Comparison of ENCODE assay signal across 10 cellular contexts in genomic region chr1:169604781-169605560, GRCh38. TPM values are rescaled to one million over a fixed set of nuclear protein-coding genes. Genes with fewer than 3 reads are reported as not detected.
DNase-seq lines count a peak whose midpoint lies in the region; ATAC-seq and TF ChIP-seq lines count a peak whose summit lies in the region.
"Had no signal": no experiment of that assay in that cellular context is flagged by ENCODE, and none has a peak within 500 bp of the region (broad histone marks: within the 10 kb centered on the region; RNA-seq: fewer than 3 reads in every experiment).

No MANE protein-coding gene starts in this region.

- peak overlapping the region in 2 of 4 donors; percentile 27 to 45 for H3K27ac ChIP-seq in upper lobe of left lung

- DNase-seq in stimulated activated CD4-positive, alpha-beta T cell treated with anti-CD3 and anti-CD28 coated beads, Interleukin-15, amount 100 ng/mL, for 24 hours: peak; percentile 52
- no peak for DNase-seq in stimulated activated CD4-positive, alpha-beta T cell treated with anti-CD3 and anti-CD28 coated beads, Interleukin-12 subunit alpha, Interleukin-12 subunit beta, amount 100 ng/mL, for 4 hours
- peak; percentile 5 for DNase-seq in T-helper 9 cell
- DNase-seq in effector CD4-positive, alpha-beta T cell: peak; percentile 11
- DNase-seq in upper lobe of left lung: peak in 1 of 2 donors; percentile 69
- DNase-seq in NCI-H82 (lab: John Stamatoyannopoulos, UW): no peak
- no peak for DNase-seq in NCI-H2171 (lab: John Stamatoyannopoulos, UW)
- no peak for DNase-seq in mucosa of gallbladder (ENCODE audit: low spot score)
- DNase-seq: HCEC 1CT had no signal

- no peak overlapping the region for H3K4me3 ChIP-seq in upper lobe of left lung

- no peaks in the 10 kb centered on the region for H3K9me3 ChIP-seq in upper lobe of left lung

- no peaks in the 10 kb centered on the region for H3K36me3 ChIP-seq in upper lobe of left lung

- peak; percentile 84 to 85 for ATAC-seq in upper lobe of left lung (ENCODE audit: low FRiP score in 2 of 2)

- no peak for TF ChIP-seq EP300 in upper lobe of left lung (IDR thresholded peaks at IDR 0.05)

- TF ChIP-seq CTCF in upper lobe of left lung (IDR thresholded peaks at IDR 0.05): peak in 1 of 6 experiments; percentile 13

- no peaks in the 10 kb centered on the region for H3K27me3 ChIP-seq in upper lobe of left lung

- no peak for TF ChIP-seq POLR2A in upper lobe of left lung (IDR thresholded peaks at IDR 0.05)

- 49 to 51% methylated on average over 5 of the region's 5 CpGs for WGBS in upper lobe of left lung, 2 donors

- H3K4me1 ChIP-seq in upper lobe of left lung: peaks cover 0 to 12% (median 3%) of the 10 kb centered on the region in 4 donors

RNA-seq across cellular contexts. Expression of gene F5, which starts 18.7 kb away (rescaled TPM):
- total RNA-seq in upper lobe of left lung (1 to 10 TPM in 5 of 6 donors, under 1 TPM in 1; 0.89 to 6.5 (median 2.2) TPM), mucosa of gallbladder (154 TPM)

RNA-seq across cellular contexts. Expression of gene SELP, which starts 25.0 kb away (rescaled TPM):
- total RNA-seq in upper lobe of left lung: 10 to 100 TPM in 2 of 6 donors, 1 to 10 TPM in 4; 1.0 to 40.4 (median 7.6) TPM
- 12.6 TPM for total RNA-seq in mucosa of gallbladder
- total RNA-seq: progenitor cell of endocrine pancreas had no signal

Comparison
In these comparisons a context has a peak if more than half of its experiments do, and no peak if none do; other contexts are left out.
1. DNase-seq: peak in stimulated activated CD4-positive, alpha-beta T cell treated with anti-CD3 and anti-CD28 coated beads, Interleukin-15, amount 100 ng/mL, for 24 hours (single experiment), T-helper 9 cell (single experiment) and effector CD4-positive, alpha-beta T cell (single experiment); none in stimulated activated CD4-positive, alpha-beta T cell treated with anti-CD3 and anti-CD28 coated beads, Interleukin-12 subunit alpha, Interleukin-12 subunit beta, amount 100 ng/mL, for 4 hours (single experiment), NCI-H82 (single experiment), NCI-H2171 (single experiment) and mucosa of gallbladder (single experiment).
2. RNA of gene F5, which starts 18.7 kb away (total RNA-seq): 154 TPM in mucosa of gallbladder (single experiment); 0.89 to 6.5 TPM in upper lobe of left lung; every median in the first group is over 10 times any median in the second.